Comparison of ENCODE assay signal across 13 cellular contexts in the genomic region with DNA sequence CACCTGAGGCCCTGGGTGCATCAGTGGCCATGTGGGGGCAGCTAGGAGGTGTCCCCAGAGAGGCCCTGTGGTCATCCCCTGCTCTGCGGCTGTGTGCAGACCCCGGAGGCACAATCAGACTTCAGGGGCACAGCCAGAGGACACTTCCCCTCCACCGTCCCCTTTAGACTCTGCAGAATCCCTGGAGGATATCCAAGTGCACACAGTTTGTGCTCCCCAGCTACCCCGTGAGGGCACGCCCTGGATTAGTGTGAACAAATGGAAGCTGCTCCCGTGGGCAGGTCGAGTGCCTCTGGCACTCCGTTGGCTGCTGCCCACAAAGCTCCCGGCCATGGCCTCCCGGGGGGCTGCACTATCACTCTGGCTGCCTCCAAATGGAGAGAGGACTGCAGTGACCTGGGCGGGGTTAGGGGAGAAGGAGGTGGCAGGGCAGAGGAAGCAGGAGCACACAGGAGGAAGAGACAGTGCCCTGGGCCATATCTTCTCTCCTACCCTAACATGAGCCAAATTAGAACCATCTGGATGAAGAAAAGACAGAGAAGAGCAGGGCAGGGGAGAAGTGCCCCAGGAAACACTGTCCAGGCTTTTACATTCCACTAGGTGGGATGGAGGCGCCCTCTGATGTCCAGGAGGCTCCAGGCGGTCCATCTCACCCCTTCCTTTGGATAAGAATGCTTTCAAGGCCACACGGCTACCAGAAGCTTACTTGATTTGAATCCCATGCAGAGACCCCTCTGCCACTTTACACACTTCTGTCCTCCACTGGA. TPM values are rescaled to one million over a fixed set of nuclear protein-coding genes. Genes with fewer than 3 reads are reported as not detected.
DNase-seq lines count a peak whose midpoint lies in the region; FAIRE-seq and TF ChIP-seq lines count a peak whose summit lies in the region.
"Had no signal": no experiment of that assay in that cellular context is flagged by ENCODE, and none has a peak within 500 bp of the region (broad histone marks: within the 10 kb centered on the region; RNA-seq: fewer than 3 reads in every experiment).

No MANE protein-coding gene starts in this region.

- H3K27me3 ChIP-seq in SJCRH30: no peaks in the 10 kb centered on the region
- H3K27me3 ChIP-seq in dorsolateral prefrontal cortex: no peaks in the 10 kb centered on the region
- H3K27me3 ChIP-seq: heart left ventricle, sigmoid colon had no signal

- TF ChIP-seq POLR2A in GM12892 (IDR thresholded peaks at IDR 0.05; ENCODE audit: low read depth, low read length): no peak

- H3K4me3 ChIP-seq in SJCRH30 (0 out of 2 replicates have a peak overlapping the region, but pooled peaks have one; percentile 7), dorsolateral prefrontal cortex (no peak overlapping the region)
- H3K4me3 ChIP-seq: heart left ventricle, sigmoid colon had no signal

- intact Hi-C loops in dorsolateral prefrontal cortex (cut with DNase I): loop anchor here in 1 of 2 donors (5.0 kb wide), 1 partner anchor 233 kb away; no protein-coding TSS in a partner anchor

- no peaks in the 10 kb centered on the region for H3K4me1 ChIP-seq in SJCRH30

- peaks cover 7% of the 10 kb centered on the region; the same call in 1 of the 2 replicates for H3K9me3 ChIP-seq in SJCRH30 (replicated peaks)

- no peaks in the 10 kb centered on the region for H3K36me3 ChIP-seq in SJCRH30
- H3K36me3 ChIP-seq: heart left ventricle, sigmoid colon had no signal

- DNase-seq in AG08395 (ENCODE audit: low spot score): peak; percentile 39
- DNase-seq in SJCRH30: peak; percentile 66 to 71
- DNase-seq in fibroblast of gingiva (ENCODE audit: low read depth): peak; percentile 36
- no peak for DNase-seq in NCI-H1436 treated with DMSO at 0.1 percent for 48 hours (lab: John Stamatoyannopoulos, UW)
- no peak for DNase-seq in dorsolateral prefrontal cortex
- no peak for DNase-seq in GM12892 (ENCODE audit: insufficient read length)
- DNase-seq in cerebellar nuclear complex (lab: John Stamatoyannopoulos, UW): no peak
- DNase-seq: activated CD8-positive, alpha-beta memory T cell treated with anti-CD3 and anti-CD28 coated beads, Interleukin-2, amount 50 U/mL, for 48 hours; heart left ventricle; NCI-H2171; sigmoid colon had no signal

- FAIRE-seq in GM12892 (lab: Jason Lieb, UNC): no peak
- FAIRE-seq: D721Med had no signal

- no peak overlapping the region for H3K27ac ChIP-seq in SJCRH30
- H3K27ac ChIP-seq in dorsolateral prefrontal cortex: no peak overlapping the region
- H3K27ac ChIP-seq: heart left ventricle, sigmoid colon had no signal

- TF ChIP-seq CTCF in GM12873 (IDR thresholded peaks at IDR 0.05; ENCODE audit: insufficient read depth, low read depth, low read length, missing control alignments) (peak; percentile 2), dorsolateral prefrontal cortex (IDR thresholded peaks at IDR 0.05 in 54 of 56, conservative IDR thresholded peaks at IDR 0.05 in 2 of 56; ENCODE audit: low read depth in 1 of 56, partially characterized antibody in 56 of 56) (no peak)

RNA-seq across cellular contexts. Expression of gene ACAD9, which starts 29.5 kb away (rescaled TPM):
- total RNA-seq in SJCRH30 (2014; rRNA removed; shearing (Covaris generic)): 34.5 and 35.8 TPM in 2 replicates
- 10 to 100 TPM; 36.3 to 64.1 (median 51.0) TPM for total RNA-seq in dorsolateral prefrontal cortex
- polyA plus RNA-seq in GM12892 (2012; ENCODE audit: missing spikeins): 20.8 TPM

Comparison
In these comparisons a context has a peak if more than half of its experiments do, and no peak if none do; other contexts are left out.
1. DNase-seq: peak in AG08395 (single experiment), SJCRH30 (2 of 2) and fibroblast of gingiva (single experiment); none in NCI-H1436 treated with DMSO at 0.1 percent for 48 hours (single experiment), dorsolateral prefrontal cortex (0 of 10), GM12892 (single experiment) and cerebellar nuclear complex (0 of 2).